ENCODE assay signal across 18 cellular contexts in the genomic region with DNA sequence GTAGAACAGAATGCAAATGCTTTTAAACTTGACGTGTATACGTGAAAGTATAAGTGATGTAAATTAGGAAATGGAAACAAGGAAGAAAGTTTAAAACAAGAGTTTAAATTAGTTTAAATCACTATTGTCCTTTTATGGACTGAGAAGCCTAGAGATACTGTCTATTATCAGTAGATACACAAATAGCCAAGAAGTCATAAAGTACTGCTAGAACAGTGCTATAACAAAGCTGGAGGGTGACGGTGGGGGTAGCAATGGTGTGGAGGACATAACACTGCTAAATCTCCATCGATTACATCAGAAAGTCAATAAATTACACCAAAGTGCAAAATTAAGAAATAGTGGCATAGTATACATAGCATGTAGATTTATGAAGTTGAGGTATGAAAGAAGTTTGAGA. TPM values are rescaled to one million over a fixed set of nuclear protein-coding genes. Genes with fewer than 3 reads are reported as not detected.
DNase-seq lines count a peak whose midpoint lies in the region; ATAC-seq and TF ChIP-seq lines count a peak whose summit lies in the region.
"Had no signal": no experiment of that assay in that cellular context is flagged by ENCODE, and none has a peak within 500 bp of the region (broad histone marks: within the 10 kb centered on the region; RNA-seq: fewer than 3 reads in every experiment).

No MANE protein-coding gene starts in this region.

- intact Hi-C loops in HCT116 (cut with micrococcal nuclease) (no loop called here), left cardiac atrium (cut with DNase I) (loop anchor here in 1 of 2 donors (10.0 kb wide), 2 partner anchors 45 to 135 kb away; a partner anchor contains a TSS), thyroid gland (cut with DNase I) (no loop called here)

- no peak overlapping the region for H3K4me2 ChIP-seq in HCT116 (ENCODE audit: low read length)

- DNase-seq in HCT116 (ENCODE audit: low read depth, low spot score) (no peak), SK-N-MC (ENCODE audit: low read depth, low spot score) (no peak), left cardiac atrium (no peak), thyroid gland (no peak), NCI-H1092 treated with DMSO at 0.1 percent for 48 hours (lab: John Stamatoyannopoulos, UW) (no peak), NCI-H82 (lab: John Stamatoyannopoulos, UW) (no peak)
- DNase-seq in stimulated activated CD4-positive, alpha-beta T cell treated with anti-CD3 and anti-CD28 coated beads, Interleukin-15, amount 100 ng/mL, for 24 hours, result no peak
- DNase-seq: ACHN, C1 segment of cervical spinal cord, DMS79, H7, KG1, NCI-H1417 treated with DMSO at 0.1 percent for 48 hours, NCI-H2029, NCI-H345, NCI-H526, SHP77 treated with DMSO at 0.1 percent for 48 hours had no signal

- WGBS in thyroid gland, 2 donors, result 95 to 96% methylated on average over 4 of the region's 4 CpGs

- no peak for TF ChIP-seq RAD21 in HCT116 (IDR thresholded peaks at IDR 0.05; ENCODE audit: low read depth)

- H3K4me1 ChIP-seq in HCT116 (ENCODE audit: control insufficient read depth in 1 of 2, insufficient read depth in 2 of 2, low read length in 2 of 2) (peaks cover 34 to 87% of the 10 kb centered on the region in 2 experiments), thyroid gland (peaks cover 26 to 45% of the 10 kb centered on the region in 2 donors)

- CTCF ChIA-PET in HCT116 (lab: Charles Lee), result no interaction called here

- H3K9me2 ChIP-seq in HCT116 (ENCODE audit: insufficient read depth), result no peaks in the 10 kb centered on the region

- RAD21 ChIA-PET in HCT116 (lab: Charles Lee; ENCODE audit: low non-redundant PET in 1 of 2, low total read pairs in 2 of 2, uncharacterized antibody in 2 of 2, unreplicated experiment in 2 of 2), result no interaction called here

- no peaks in the 10 kb centered on the region for H3K27me3 ChIP-seq in HCT116 (ENCODE audit: insufficient read depth, low read length)
- no peaks in the 10 kb centered on the region for H3K27me3 ChIP-seq in thyroid gland

- H3K4me3 ChIP-seq in HCT116 (replicated peaks in 1 of 2; ENCODE audit: low read depth in 1 of 2, low read length in 2 of 2) (no peak overlapping the region), SK-N-MC (no peak overlapping the region), thyroid gland (replicated peaks in 1 of 3) (no peak overlapping the region)

- no peak for TF ChIP-seq CTCF in HCT116 (IDR thresholded peaks at IDR 0.05 in 2 of 3, conservative IDR thresholded peaks at IDR 0.05 in 1 of 3; ENCODE audit: borderline replicate concordance in 1 of 3, insufficient read depth in 1 of 3, low read depth in 2 of 3, low read length in 2 of 3)
- no peak for TF ChIP-seq CTCF in thyroid gland (IDR thresholded peaks at IDR 0.05)

- POLR2A ChIA-PET in HCT116 (lab: Charles Lee), result interaction anchor here (1.0 kb wide), 1 partner anchor 79 kb away, joined by 3 read pairs; no protein-coding TSS in a partner anchor

- H3K9ac ChIP-seq in HCT116 (ENCODE audit: low read length) (no peak overlapping the region), SK-N-MC (ENCODE audit: insufficient read length) (no peak overlapping the region)

- no TSS peak for BruUV-seq in HCT116 (replicated peaks; lab: Mats Ljungman, UMichigan)

- no peak for TF ChIP-seq POLR2A in HCT116 (IDR thresholded peaks at IDR 0.05; ENCODE audit: borderline replicate concordance, extremely low read depth, insufficient read depth, insufficient read length)
- no peak for TF ChIP-seq POLR2A in thyroid gland (IDR thresholded peaks at IDR 0.05)

- H3K79me2 ChIP-seq in HCT116 (ENCODE audit: insufficient read depth, low read length), result peaks cover 9% of the 10 kb centered on the region

- ATAC-seq in HCT116, result no peak
- peak; percentile 60 to 69 for ATAC-seq in left cardiac atrium
- ATAC-seq: HepG2 had no signal

- H3K36me3 ChIP-seq in HCT116 (ENCODE audit: control insufficient read depth in 1 of 2, insufficient read depth in 2 of 2, low read length in 2 of 2), result 0 out of 4 replicates have a peak, but pooled peaks cover 0 to 4% of the 10 kb centered on the region in 2 experiments
- no peaks in the 10 kb centered on the region for H3K36me3 ChIP-seq in SK-N-MC (ENCODE audit: insufficient read depth, low read length)
- no peaks in the 10 kb centered on the region for H3K36me3 ChIP-seq in thyroid gland

- H3K9me3 ChIP-seq in HCT116 (ENCODE audit: control insufficient read depth in 1 of 2, insufficient read depth in 1 of 2, low read depth in 1 of 2, low read length in 2 of 2) (no peaks in the 10 kb centered on the region), SK-N-MC (ENCODE audit: low read depth, low read length) (no peaks in the 10 kb centered on the region), thyroid gland (no peaks in the 10 kb centered on the region)

- peak overlapping the region; percentile 36; the same call in 1 of the 2 replicates for H3K27ac ChIP-seq in HCT116 (ENCODE audit: low read depth, low read length)
- peak overlapping the region; percentile 30; the same call in 1 of the 2 replicates for H3K27ac ChIP-seq in SK-N-MC
- H3K27ac ChIP-seq in thyroid gland, result peak overlapping the region in 2 of 3 donors; percentile 39 to 43

- H4K20me1 ChIP-seq in HCT116 (ENCODE audit: insufficient read depth), result no peaks in the 10 kb centered on the region

- H2AFZ ChIP-seq in HCT116 (ENCODE audit: low read depth, low read length, poor library complexity, severe bottlenecking), result no peak overlapping the region

TF ChIP-seq in HCT116, 20 proteins besides CTCF, POLR2A, EP300 and RAD21:
- TF ChIP-seq ZFX (IDR thresholded peaks at IDR 0.05), result no peak
- TF ChIP-seq, protein P1, sequence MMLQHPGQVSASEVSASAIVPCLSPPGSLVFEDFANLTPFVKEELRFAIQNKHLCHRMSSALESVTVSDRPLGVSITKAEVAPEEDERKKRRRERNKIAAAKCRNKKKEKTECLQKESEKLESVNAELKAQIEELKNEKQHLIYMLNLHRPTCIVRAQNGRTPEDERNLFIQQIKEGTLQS (IDR thresholded peaks at IDR 0.05), result no peak
- TF ChIP-seq CEBPB (IDR thresholded peaks at IDR 0.05; ENCODE audit: low read depth), result no peak
- TF ChIP-seq SP1 (IDR thresholded peaks at IDR 0.05; ENCODE audit: low read depth), result no peak
- TF ChIP-seq POLR2AphosphoS5 (IDR thresholded peaks at IDR 0.05; ENCODE audit: low read depth, low read length), result no peak
- TF ChIP-seq EZH2 (IDR thresholded peaks at IDR 0.05), result no peak
- TF ChIP-seq, protein P2, sequence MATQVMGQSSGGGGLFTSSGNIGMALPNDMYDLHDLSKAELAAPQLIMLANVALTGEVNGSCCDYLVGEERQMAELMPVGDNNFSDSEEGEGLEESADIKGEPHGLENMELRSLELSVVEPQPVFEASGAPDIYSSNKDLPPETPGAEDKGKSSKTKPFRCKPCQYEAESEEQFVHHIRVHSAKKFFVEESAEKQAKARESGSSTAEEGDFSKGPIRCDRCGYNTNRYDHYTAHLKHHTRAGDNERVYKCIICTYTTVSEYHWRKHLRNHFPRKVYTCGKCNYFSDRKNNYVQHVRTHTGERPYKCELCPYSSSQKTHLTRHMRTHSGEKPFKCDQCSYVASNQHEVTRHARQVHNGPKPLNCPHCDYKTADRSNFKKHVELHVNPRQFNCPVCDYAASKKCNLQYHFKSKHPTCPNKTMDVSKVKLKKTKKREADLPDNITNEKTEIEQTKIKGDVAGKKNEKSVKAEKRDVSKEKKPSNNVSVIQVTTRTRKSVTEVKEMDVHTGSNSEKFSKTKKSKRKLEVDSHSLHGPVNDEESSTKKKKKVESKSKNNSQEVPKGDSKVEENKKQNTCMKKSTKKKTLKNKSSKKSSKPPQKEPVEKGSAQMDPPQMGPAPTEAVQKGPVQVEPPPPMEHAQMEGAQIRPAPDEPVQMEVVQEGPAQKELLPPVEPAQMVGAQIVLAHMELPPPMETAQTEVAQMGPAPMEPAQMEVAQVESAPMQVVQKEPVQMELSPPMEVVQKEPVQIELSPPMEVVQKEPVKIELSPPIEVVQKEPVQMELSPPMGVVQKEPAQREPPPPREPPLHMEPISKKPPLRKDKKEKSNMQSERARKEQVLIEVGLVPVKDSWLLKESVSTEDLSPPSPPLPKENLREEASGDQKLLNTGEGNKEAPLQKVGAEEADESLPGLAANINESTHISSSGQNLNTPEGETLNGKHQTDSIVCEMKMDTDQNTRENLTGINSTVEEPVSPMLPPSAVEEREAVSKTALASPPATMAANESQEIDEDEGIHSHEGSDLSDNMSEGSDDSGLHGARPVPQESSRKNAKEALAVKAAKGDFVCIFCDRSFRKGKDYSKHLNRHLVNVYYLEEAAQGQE (IDR thresholded peaks at IDR 0.05; ENCODE audit: low read depth), result no peak
- no peak for TF ChIP-seq SRF (IDR thresholded peaks at IDR 0.05; ENCODE audit: low read depth)
- TF ChIP-seq, protein P3, sequence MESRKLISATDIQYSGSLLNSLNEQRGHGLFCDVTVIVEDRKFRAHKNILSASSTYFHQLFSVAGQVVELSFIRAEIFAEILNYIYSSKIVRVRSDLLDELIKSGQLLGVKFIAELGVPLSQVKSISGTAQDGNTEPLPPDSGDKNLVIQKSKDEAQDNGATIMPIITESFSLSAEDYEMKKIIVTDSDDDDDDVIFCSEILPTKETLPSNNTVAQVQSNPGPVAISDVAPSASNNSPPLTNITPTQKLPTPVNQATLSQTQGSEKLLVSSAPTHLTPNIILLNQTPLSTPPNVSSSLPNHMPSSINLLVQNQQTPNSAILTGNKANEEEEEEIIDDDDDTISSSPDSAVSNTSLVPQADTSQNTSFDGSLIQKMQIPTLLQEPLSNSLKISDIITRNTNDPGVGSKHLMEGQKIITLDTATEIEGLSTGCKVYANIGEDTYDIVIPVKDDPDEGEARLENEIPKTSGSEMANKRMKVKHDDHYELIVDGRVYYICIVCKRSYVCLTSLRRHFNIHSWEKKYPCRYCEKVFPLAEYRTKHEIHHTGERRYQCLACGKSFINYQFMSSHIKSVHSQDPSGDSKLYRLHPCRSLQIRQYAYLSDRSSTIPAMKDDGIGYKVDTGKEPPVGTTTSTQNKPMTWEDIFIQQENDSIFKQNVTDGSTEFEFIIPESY (IDR thresholded peaks at IDR 0.05; ENCODE audit: extremely low read depth, insufficient replicate concordance, low read length), result no peak
- no peak for TF ChIP-seq ZNF274 (IDR thresholded peaks at IDR 0.05; ENCODE audit: low read depth, low read length)
- no peak for TF ChIP-seq FOSL1 (IDR thresholded peaks at IDR 0.05; ENCODE audit: low read depth)
- TF ChIP-seq SIN3A (IDR thresholded peaks at IDR 0.05; ENCODE audit: low read depth), result no peak
- no peak for TF ChIP-seq JUND (IDR thresholded peaks at IDR 0.05)
- TF ChIP-seq, protein P4, sequence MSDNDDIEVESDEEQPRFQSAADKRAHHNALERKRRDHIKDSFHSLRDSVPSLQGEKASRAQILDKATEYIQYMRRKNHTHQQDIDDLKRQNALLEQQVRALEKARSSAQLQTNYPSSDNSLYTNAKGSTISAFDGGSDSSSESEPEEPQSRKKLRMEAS (IDR thresholded peaks at IDR 0.05), result no peak
- no peak for TF ChIP-seq CBX3 (IDR thresholded peaks at IDR 0.05; ENCODE audit: low read depth)
- TF ChIP-seq YY1 (IDR thresholded peaks at IDR 0.05; ENCODE audit: extremely low read depth, insufficient replicate concordance, low read depth, low read length), result no peak

RNA-seq across cellular contexts. Expression of a gene that starts 50.1 kb away (rescaled TPM):
- 157 TPM for total RNA-seq in HCT116 (2021; ENCODE audit: unreplicated experiment)
- 153 and 174 TPM in 2 replicates for polyA plus RNA-seq in HCT116 (2012)
- total RNA-seq in left cardiac atrium, result 100 to 1,000 TPM; 167 to 244 TPM
- total RNA-seq in thyroid gland, result 100 to 1,000 TPM; 210 to 331 (median 239) TPM
